Comparison of ENCODE assay signal across 17 cellular contexts in genomic region chr3:59069838-59070237, GRCh38. TPM values are rescaled to one million over a fixed set of nuclear protein-coding genes. Genes with fewer than 3 reads are reported as not detected.
"Had no signal": no experiment of that assay in that cellular context is flagged by ENCODE, and none has a peak within 500 bp of the region (broad histone marks: within the 10 kb centered on the region; RNA-seq: fewer than 3 reads in every experiment).

No MANE protein-coding gene starts in this region.

- H3K4me1 ChIP-seq: prostate gland, right atrium auricular region, stomach, vagina had no signal

- DNase-seq: activated CD4-positive, alpha-beta T cell treated with anti-CD3 and anti-CD28 coated beads for 4 hours; activated effector memory CD4-positive, alpha-beta T cell treated with anti-CD3 and anti-CD28 coated beads, Interleukin-2, amount 50 U/mL, for 16 hours; activated T-cell treated with anti-CD3 and anti-CD28 coated beads for 4 hours; amygdala; dermis blood vessel endothelial cell; effector memory CD4-positive, alpha-beta T cell; left ventricle myocardium superior; mesenchymal stem cell; naive thymus-derived CD4-positive, alpha-beta T cell; stomach; T-helper 17 cell; trophoblast cell had no signal

- H3K4me1 Mint-ChIP-seq: activated naive CD4-positive, alpha-beta T cell treated with anti-CD3 and anti-CD28 coated beads, Interleukin-2, amount 50 U/mL, for 24 hours; T-helper 17 cell had no signal

- H3K27ac ChIP-seq: neural progenitor cell, prostate gland, right atrium auricular region, stomach, vagina had no signal

- H3K4me3 Mint-ChIP-seq: activated naive CD4-positive, alpha-beta T cell treated with anti-CD3 and anti-CD28 coated beads, Interleukin-2, amount 50 U/mL, for 24 hours; naive thymus-derived CD4-positive, alpha-beta T cell; neural progenitor cell; T-helper 17 cell had no signal

- H3K27ac Mint-ChIP-seq: activated naive CD4-positive, alpha-beta T cell treated with anti-CD3 and anti-CD28 coated beads, Interleukin-2, amount 50 U/mL, for 24 hours; naive thymus-derived CD4-positive, alpha-beta T cell; neural progenitor cell; T-helper 17 cell had no signal

- H3K36me3 Mint-ChIP-seq: activated naive CD4-positive, alpha-beta T cell treated with anti-CD3 and anti-CD28 coated beads, Interleukin-2, amount 50 U/mL, for 24 hours; neural progenitor cell had no signal

- ATAC-seq: left ventricle myocardium superior; naive thymus-derived CD4-positive, alpha-beta T cell; T-helper 17 cell had no signal

- H3K27me3 ChIP-seq: neural progenitor cell, right atrium auricular region, stomach, vagina had no signal

RNA-seq across cellular contexts. Expression of gene CFAP20DC, which starts 20.0 kb away (rescaled TPM):
- total RNA-seq: right atrium auricular region had no signal
